ENCODE assay signal across 8 cellular contexts in the genomic region with DNA sequence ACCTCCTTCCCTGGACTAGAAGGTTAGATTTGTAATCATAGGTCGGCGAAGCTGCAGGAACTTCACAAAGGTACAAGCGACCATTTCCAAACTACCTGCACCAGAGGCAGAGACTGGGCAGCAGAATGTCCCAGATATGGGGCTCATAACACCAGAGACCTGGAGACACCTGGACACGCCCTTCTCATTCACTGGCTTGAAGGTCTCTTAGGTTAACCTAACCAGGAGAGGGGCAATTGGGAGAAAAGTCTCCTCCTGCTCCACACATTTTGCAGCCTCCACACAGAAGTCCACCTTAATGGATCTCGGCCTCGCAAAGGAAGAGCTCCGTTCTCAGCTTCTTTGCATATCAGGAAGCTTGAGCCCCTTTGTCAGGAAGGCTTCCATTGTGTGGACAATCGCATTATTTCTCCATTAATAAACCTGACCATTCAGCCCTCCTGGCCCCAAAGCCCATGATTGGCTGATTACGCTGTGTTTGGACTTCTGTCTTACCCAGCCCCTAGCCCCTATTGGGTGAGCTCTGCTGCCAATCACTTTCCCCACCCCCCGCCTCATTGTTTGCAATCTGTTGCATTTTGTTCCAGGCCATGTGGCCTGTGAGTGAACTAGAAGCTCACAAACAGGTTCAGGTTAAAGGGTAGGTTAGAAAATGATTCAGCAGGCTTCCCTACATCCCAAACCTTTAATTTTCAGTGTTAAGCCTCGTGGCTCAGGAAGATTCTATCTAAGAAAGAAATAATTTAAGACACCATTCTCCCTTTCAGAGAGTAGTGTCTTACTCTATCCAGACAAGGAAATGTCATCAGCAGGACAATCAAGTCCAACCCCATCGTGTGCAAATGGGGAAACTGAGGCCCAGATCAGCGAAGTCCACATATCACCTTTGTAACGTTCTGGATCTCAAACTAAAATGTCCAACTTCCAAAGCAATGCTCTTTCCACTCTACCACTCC. TPM values are rescaled to one million over a fixed set of nuclear protein-coding genes. Genes with fewer than 3 reads are reported as not detected.
DNase-seq lines count a peak whose midpoint lies in the region; ATAC-seq lines count a peak whose summit lies in the region.

No MANE protein-coding gene starts in this region.

- H3K36me3 Mint-ChIP-seq in activated CD4-positive, alpha-beta T cell treated with anti-CD3 and anti-CD28 coated beads for 36 hours (ENCODE audit: low read depth): no peaks in the 10 kb centered on the region

- H3K4me1 Mint-ChIP-seq in activated CD4-positive, alpha-beta T cell treated with anti-CD3 and anti-CD28 coated beads for 36 hours: peaks cover 2% of the 10 kb centered on the region

- ATAC-seq in GM18511 (IDR thresholded peaks at IDR 0.05; ENCODE audit: unreplicated experiment) (no peak), GM21717 (IDR thresholded peaks at IDR 0.05; ENCODE audit: unreplicated experiment) (no peak)
- ATAC-seq in activated CD4-positive, alpha-beta T cell treated with anti-CD3 and anti-CD28 coated beads for 36 hours: no peak

- POLR2A ChIA-PET in activated CD4-positive, alpha-beta T cell treated with anti-CD3 and anti-CD28 coated beads for 36 hours (lab: Charles Lee): no interaction called here

- intact Hi-C loops in activated CD4-positive, alpha-beta T cell treated with anti-CD3 and anti-CD28 coated beads for 36 hours (cut with DNase I, micrococcal nuclease): no loop called here

- CTCF ChIA-PET in activated CD4-positive, alpha-beta T cell treated with anti-CD3 and anti-CD28 coated beads for 36 hours (lab: Charles Lee): no interaction called here

- DNase-seq in D341Med (ENCODE audit: low spot score) (peak; percentile 71), NCI-H128 (lab: John Stamatoyannopoulos, UW; ENCODE audit: unreplicated experiment) (peak; percentile 76), astrocyte of the hippocampus (ENCODE audit: low read depth, low spot score) (peak; percentile 87), lung microvascular endothelial cell (ENCODE audit: low read depth in 2 of 2) (peak; percentile 83), GM19238 (ENCODE audit: insufficient read length, low spot score) (no peak)
- DNase-seq in activated CD4-positive, alpha-beta T cell treated with anti-CD3 and anti-CD28 coated beads for 36 hours: no peak

- no peaks in the 10 kb centered on the region for H3K9me3 Mint-ChIP-seq in activated CD4-positive, alpha-beta T cell treated with anti-CD3 and anti-CD28 coated beads for 36 hours (ENCODE audit: low read depth)

- no peak overlapping the region for H3K27ac Mint-ChIP-seq in activated CD4-positive, alpha-beta T cell treated with anti-CD3 and anti-CD28 coated beads for 36 hours

- H3K27me3 Mint-ChIP-seq in activated CD4-positive, alpha-beta T cell treated with anti-CD3 and anti-CD28 coated beads for 36 hours: peaks cover 52% of the 10 kb centered on the region

- H3K4me3 Mint-ChIP-seq in activated CD4-positive, alpha-beta T cell treated with anti-CD3 and anti-CD28 coated beads for 36 hours: no peak overlapping the region

RNA-seq across cellular contexts. Expression of gene MYCL, which starts 2.8 kb away (rescaled TPM):
- 0.20 and 0.44 TPM in 2 replicates for total RNA-seq in lung microvascular endothelial cell
- total RNA-seq in activated CD4-positive, alpha-beta T cell treated with anti-CD3 and anti-CD28 coated beads for 36 hours: under 1 TPM; 0.11 to 0.16 TPM

RNA-seq across cellular contexts. Expression of gene TRIT1, which starts 15.6 kb away (rescaled TPM):
- 11.7 and 13.1 TPM in 2 replicates for total RNA-seq in lung microvascular endothelial cell
- total RNA-seq in activated CD4-positive, alpha-beta T cell treated with anti-CD3 and anti-CD28 coated beads for 36 hours: 10 to 100 TPM; 31.4 to 51.7 TPM

RNA-seq across cellular contexts. Expression of gene MFSD2A, which starts 56.0 kb away (rescaled TPM):
- under 0.01 and 0.44 TPM in 2 replicates for total RNA-seq in lung microvascular endothelial cell
- total RNA-seq in activated CD4-positive, alpha-beta T cell treated with anti-CD3 and anti-CD28 coated beads for 36 hours: 10 to 100 TPM in 1 of 2 experiments, 1 to 10 TPM in 1; 8.8 to 12.8 TPM

Comparison
In these comparisons a context has a peak if more than half of its experiments do, and no peak if none do; other contexts are left out.
1. DNase-seq: peak in D341Med (single experiment), NCI-H128 (single experiment), astrocyte of the hippocampus (single experiment) and lung microvascular endothelial cell (2 of 2); none in GM19238 (single experiment) and activated CD4-positive, alpha-beta T cell treated with anti-CD3 and anti-CD28 coated beads for 36 hours (single experiment).